ENCODE assay signal across 29 cellular contexts in genomic region chr14:94821705-94822104, GRCh38. TPM values are rescaled to one million over a fixed set of nuclear protein-coding genes. Genes with fewer than 3 reads are reported as not detected.
DNase-seq lines count a peak whose midpoint lies in the region; ATAC-seq, FAIRE-seq and TF ChIP-seq lines count a peak whose summit lies in the region.
"Had no signal": no experiment of that assay in that cellular context is flagged by ENCODE, and none has a peak within 500 bp of the region (broad histone marks: within the 10 kb centered on the region; RNA-seq: fewer than 3 reads in every experiment).

No MANE protein-coding gene starts in this region.

- H3K9me3 ChIP-seq in HepG2 (ENCODE audit: low read length), result no peaks in the 10 kb centered on the region
- no peaks in the 10 kb centered on the region for H3K9me3 ChIP-seq in right lobe of liver
- H3K9me3 ChIP-seq in K562 (replicated peaks; ENCODE audit: control insufficient read depth, insufficient read depth, low read depth, low read length), result no peaks in the 10 kb centered on the region
- H3K9me3 ChIP-seq: BE2C had no signal

- TF ChIP-seq RAD21 in HepG2 (CRISPR knock-in tag; IDR thresholded peaks at IDR 0.05) (no peak), K562 (CRISPR knock-in tag; conservative IDR thresholded peaks at IDR 0.05 in 1 of 2, IDR thresholded peaks at IDR 0.05 in 1 of 2) (no peak)

- H3K9ac ChIP-seq in HepG2 (ENCODE audit: insufficient read depth, low read depth, low read length) (no peak overlapping the region), K562 (ENCODE audit: insufficient read depth in 1 of 2, low read depth in 2 of 2, low read length in 2 of 2) (no peak overlapping the region)
- H3K9ac ChIP-seq: BLaER1 had no signal

- H2AFZ ChIP-seq in HepG2 (ENCODE audit: low read length), result no peak overlapping the region
- H2AFZ ChIP-seq in K562 (ENCODE audit: low read depth, low read length), result no peak overlapping the region

- ATAC-seq in HepG2, result no peak
- no peak for ATAC-seq in right lobe of liver
- no peak for ATAC-seq in K562
- no peak for ATAC-seq in GM21526 (IDR thresholded peaks at IDR 0.05; ENCODE audit: low FRiP score, unreplicated experiment)
- ATAC-seq: GM12878 had no signal

- no peak overlapping the region for H3K27ac ChIP-seq in HepG2 (ENCODE audit: extremely low read length, insufficient read depth, low read length)
- no peak overlapping the region for H3K27ac ChIP-seq in right lobe of liver
- no peak overlapping the region for H3K27ac ChIP-seq in K562 (ENCODE audit: extremely low read depth, low read depth, low read length)
- H3K27ac ChIP-seq: 22Rv1, BLaER1 had no signal

- no peaks in the 10 kb centered on the region for H3K9me1 ChIP-seq in K562 (ENCODE audit: control insufficient read depth, insufficient read depth, low read length)

- CTCF ChIA-PET in HepG2 (lab: Yijun Ruan, JAX; ENCODE audit: low intra/inter-chr PET ratio, low total read pairs) (no interaction called here), K562 (lab: Yijun Ruan, JAX; ENCODE audit: low intra/inter-chr PET ratio) (no interaction called here)

- H3K27me3 ChIP-seq in HepG2 (ENCODE audit: control insufficient read depth in 1 of 2, insufficient read depth in 2 of 2, low read length in 2 of 2) (no peaks in the 10 kb centered on the region; a peak in 1 of 5 replicates), right lobe of liver (no peaks in the 10 kb centered on the region), K562 (ENCODE audit: control insufficient read depth in 2 of 2, insufficient read depth in 2 of 2, low read length in 2 of 2) (no peaks in the 10 kb centered on the region)
- H3K27me3 ChIP-seq: BE2C, BLaER1 had no signal

- TF ChIP-seq POLR2A in HepG2 (IDR thresholded peaks at IDR 0.05; ENCODE audit: insufficient read depth in 1 of 2, low read depth in 2 of 2, low read length in 2 of 2) (no peak), right lobe of liver (IDR thresholded peaks at IDR 0.05) (no peak), K562 (conservative IDR thresholded peaks at IDR 0.05) (no peak)

- BruUV-seq in HepG2 (replicated peaks; lab: Mats Ljungman, UMichigan) (no TSS peak), K562 (replicated peaks; lab: Mats Ljungman, UMichigan) (no TSS peak)

- 6% methylated on average over 4 of the region's 4 CpGs for WGBS in HepG2 (ENCODE audit: low lambda C conversion rate)
- 59% methylated on average over 4 of the region's 4 CpGs for WGBS in right lobe of liver (ENCODE audit: insufficient coverage, low coverage, low lambda C conversion rate, missing lambda C conversion rate)
- 0% methylated on average over 3 of the region's 4 CpGs for WGBS in K562 (ENCODE audit: insufficient coverage, low coverage, missing lambda C conversion rate)

- no peak for FAIRE-seq in HepG2 (lab: Jason Lieb, UNC)
- no peak for FAIRE-seq in K562 (lab: Jason Lieb, UNC)
- FAIRE-seq: GM12878, GM12892, GM18507 had no signal

- POLR2A ChIA-PET in HepG2 (lab: Yijun Ruan, JAX), result no interaction called here
- POLR2A ChIA-PET in K562 (lab: Yijun Ruan, JAX), result interaction anchor here (0.6 kb wide), 1 partner anchor 83 kb away, joined by 3 read pairs; no protein-coding TSS in a partner anchor

- H3K79me2 ChIP-seq in HepG2 (ENCODE audit: insufficient read depth, low read length) (no peaks in the 10 kb centered on the region), K562 (ENCODE audit: control insufficient read depth, insufficient read depth, low read length) (no peaks in the 10 kb centered on the region)

- in situ Hi-C loops in HepG2 (cut with HindIII; ENCODE audit: extremely low pct_ligation_motif_present, low pct_unique_long_range_greater_than_20kb) (no loop called here), K562 (cut with MboI) (no loop called here)

- H3K4me1 ChIP-seq in HepG2 (ENCODE audit: insufficient read depth, low read length) (peaks cover 20% of the 10 kb centered on the region), right lobe of liver (no peaks in the 10 kb centered on the region), K562 (replicated peaks in 1 of 2; ENCODE audit: control insufficient read depth in 2 of 2, insufficient read depth in 2 of 2, low read length in 2 of 2) (no peaks in the 10 kb centered on the region)
- H3K4me1 ChIP-seq: BLaER1 had no signal

- H3K4me2 ChIP-seq in HepG2 (ENCODE audit: low read depth, low read length), result no peak overlapping the region
- no peak overlapping the region for H3K4me2 ChIP-seq in K562 (ENCODE audit: insufficient read depth, low read length)
- H3K4me2 ChIP-seq: BLaER1 had no signal

- TF ChIP-seq EP300 in HepG2 (IDR thresholded peaks at IDR 0.05; ENCODE audit: low read depth in 2 of 2, low read length in 2 of 2) (no peak), HepG2 (CRISPR knock-in tag; IDR thresholded peaks at IDR 0.05; ENCODE audit: borderline replicate concordance) (no peak), K562 (IDR thresholded peaks at IDR 0.05; ENCODE audit: low read length) (no peak)

- H3K36me3 ChIP-seq in HepG2 (replicated peaks in 1 of 2; ENCODE audit: control insufficient read depth in 1 of 2, insufficient read depth in 2 of 2, low read length in 2 of 2) (no peaks in the 10 kb centered on the region), right lobe of liver (no peaks in the 10 kb centered on the region), K562 (ENCODE audit: control insufficient read depth, insufficient read depth, low read length) (no peaks in the 10 kb centered on the region)
- H3K36me3 ChIP-seq: BE2C, BLaER1 had no signal

- DNase-seq in HepG2 (ENCODE audit: low spot score), result no peak
- DNase-seq in right lobe of liver, result no peak
- DNase-seq in K562 (ENCODE audit: extremely low read depth in 1 of 4, low spot score in 3 of 4), result no peak
- peak; percentile 18 for DNase-seq in mesenteric fat pad (ENCODE audit: low spot score)
- DNase-seq in hippocampal formation (lab: John Stamatoyannopoulos, UW), result no peak
- DNase-seq: ACHN; BE2C; C1 segment of cervical spinal cord; CD4-positive, alpha-beta memory T cell; CD4-positive, CD25-positive, alpha-beta regulatory T cell; CD8-positive, alpha-beta memory T cell; COR-L47; DMS 273 treated with DMSO at 0.1 percent for 48 hours; DMS153; DMS53; DMS79; DND-41; EL; GDM1 had no signal

- TF ChIP-seq CTCF in HepG2 (CRISPR knock-in tag; IDR thresholded peaks at IDR 0.05) (no peak), right lobe of liver (IDR thresholded peaks at IDR 0.05) (no peak), K562 (IDR thresholded peaks at IDR 0.05 in 2 of 3, conservative IDR thresholded peaks at IDR 0.05 in 1 of 3; ENCODE audit: insufficient read depth in 2 of 3, low read depth in 1 of 3, low read length in 3 of 3) (no peak)

- intact Hi-C loops in HepG2 (cut with micrococcal nuclease; ENCODE audit: unreplicated experiment) (no loop called here), right lobe of liver (cut with DNase I) (no loop called here), K562 (cut with micrococcal nuclease) (no loop called here)

- H4K20me1 ChIP-seq in HepG2 (ENCODE audit: insufficient read depth, low read length) (no peaks in the 10 kb centered on the region), K562 (replicated peaks; ENCODE audit: control insufficient read depth, insufficient read depth, low read length) (no peaks in the 10 kb centered on the region)
- H4K20me1 ChIP-seq: BLaER1 had no signal

- H3K4me3 ChIP-seq in HepG2 (replicated peaks in 1 of 3; ENCODE audit: insufficient read depth in 1 of 3, low read depth in 2 of 3, low read length in 3 of 3) (no peak overlapping the region), right lobe of liver (no peak overlapping the region), K562 (no peak overlapping the region)
- H3K4me3 ChIP-seq: BLaER1, GM12878 had no signal

RNA-seq across cellular contexts. Expression of gene GSC, which starts 51.8 kb away (rescaled TPM):
- total RNA-seq in HepG2 (2016; rRNA removed; fragmentation: Illumina TruSeq; extraction: Trizol), result not detected in 2 replicates
- not detected in 2 replicates for total RNA-seq in HepG2 (2016; cell fraction: cytosol; rRNA removed; fragmentation: Illumina TruSeq; extraction: Trizol; ENCODE audit: low read depth)
- total RNA-seq in HepG2 (2016; cell fraction: insoluble cytoplasmic fraction; rRNA removed; fragmentation: Illumina TruSeq; extraction: Trizol), result not detected in 2 replicates
- total RNA-seq in HepG2 (2016; cell fraction: membrane; rRNA removed; fragmentation: Illumina TruSeq; extraction: Trizol), result not detected in 2 replicates
- total RNA-seq in HepG2 (2016; cell fraction: nucleus; rRNA removed; fragmentation: Illumina TruSeq; extraction: Trizol), result not detected in 2 replicates
- polyA plus RNA-seq in HepG2 (2011; rRNA removed), result not detected in 2 replicates
- polyA plus RNA-seq in HepG2 (2011; cell fraction: cytosol; rRNA removed), result not detected in 2 replicates
- not detected in 2 replicates for polyA plus RNA-seq in HepG2 (2011; cell fraction: nucleus; rRNA removed)
- not detected in 2 replicates for polyA plus RNA-seq in HepG2 (2012)
- polyA plus RNA-seq in HepG2 (2016; cell fraction: cytosol; fragmentation: Illumina TruSeq; extraction: Trizol; ENCODE audit: low read depth), result not detected in 2 replicates
- polyA plus RNA-seq in HepG2 (2016; cell fraction: insoluble cytoplasmic fraction; fragmentation: Illumina TruSeq; extraction: Trizol; ENCODE audit: low read depth), result not detected in 2 replicates
- polyA plus RNA-seq in HepG2 (2016; cell fraction: membrane; fragmentation: Illumina TruSeq; extraction: Trizol; ENCODE audit: low read depth), result not detected in 2 replicates
- not detected in 2 replicates for polyA plus RNA-seq in HepG2 (2016; cell fraction: nucleus; fragmentation: Illumina TruSeq; extraction: Trizol; ENCODE audit: insufficient read depth, low read depth)
- polyA minus RNA-seq in HepG2 (2011; rRNA and poly(A)+ RNA removed; ENCODE audit: low replicate concordance), result not detected in 2 replicates
- polyA minus RNA-seq in HepG2 (2011; cell fraction: cytosol; rRNA and poly(A)+ RNA removed), result not detected in 2 replicates
- not detected in 2 replicates for polyA minus RNA-seq in HepG2 (2011; cell fraction: nucleus; rRNA and poly(A)+ RNA removed)
- not detected for total RNA-seq in right lobe of liver
- total RNA-seq in K562 (2011; cell fraction: chromatin; rRNA removed; ENCODE audit: low replicate concordance), result not detected in 2 replicates
- not detected in 2 replicates for total RNA-seq in K562 (2011; cell fraction: nucleolus; rRNA removed)
- total RNA-seq in K562 (2011; cell fraction: nucleoplasm; rRNA removed), result not detected in 2 replicates
- not detected in 2 replicates for total RNA-seq in K562 (2014; rRNA removed)
- total RNA-seq in K562 (2014; rRNA removed; fragmentation: Illumina TruSeq; extraction: Trizol), result not detected in 2 replicates
- total RNA-seq in K562 (2015; rRNA removed; fragmentation: Illumina TruSeq; extraction: Trizol), result not detected in 2 replicates
- not detected in 2 replicates for total RNA-seq in K562 (2021)
- polyA plus RNA-seq in K562 (2011; rRNA removed), result not detected in 2 replicates
- not detected in 2 replicates for polyA plus RNA-seq in K562 (2011; cell fraction: cytosol; rRNA removed)
- not detected in 2 replicates for polyA plus RNA-seq in K562 (2011; cell fraction: nucleus; rRNA removed)
- polyA plus RNA-seq in K562 (2012), result not detected in 2 replicates
- polyA plus RNA-seq in K562 (2014; fragmentation: Illumina TruSeq; extraction: Trizol), result not detected in 2 replicates
- not detected for polyA plus RNA-seq in K562 (2014; fragmentation: Nextera tagmentation; extraction: Ambion mirVana)
- polyA plus RNA-seq in K562 (2014; rRNA removed), result not detected in 2 replicates
- polyA minus RNA-seq in K562 (2011; rRNA and poly(A)+ RNA removed), result not detected in 2 replicates
- polyA minus RNA-seq in K562 (2011; cell fraction: cytosol; rRNA and poly(A)+ RNA removed), result not detected in 2 replicates
- not detected in 2 replicates for polyA minus RNA-seq in K562 (2011; cell fraction: nucleus; rRNA and poly(A)+ RNA removed)
- 1.7 TPM for total RNA-seq in mesenteric fat pad
- total RNA-seq: A172; CD4-positive, CD25-positive, alpha-beta regulatory T cell; CD8-positive, alpha-beta memory T cell; G401; GM12878 had no signal
- polyA plus RNA-seq: AG04450; CD14-positive monocyte; CD4-positive, alpha-beta memory T cell; CD4-positive, CD25-positive, alpha-beta regulatory T cell; GM12878 had no signal

Comparison
In these comparisons a context has a peak if more than half of its experiments do, and no peak if none do; other contexts are left out.
1. Of the 241 proteins assayed by ChIP-seq in both HepG2 and K562: peak only in HepG2: none; only in K562: MAFG; in both: MAFF and MAFK; in neither: 238.